1 cellular context compared by ENCODE assay signal in the genomic region with DNA sequence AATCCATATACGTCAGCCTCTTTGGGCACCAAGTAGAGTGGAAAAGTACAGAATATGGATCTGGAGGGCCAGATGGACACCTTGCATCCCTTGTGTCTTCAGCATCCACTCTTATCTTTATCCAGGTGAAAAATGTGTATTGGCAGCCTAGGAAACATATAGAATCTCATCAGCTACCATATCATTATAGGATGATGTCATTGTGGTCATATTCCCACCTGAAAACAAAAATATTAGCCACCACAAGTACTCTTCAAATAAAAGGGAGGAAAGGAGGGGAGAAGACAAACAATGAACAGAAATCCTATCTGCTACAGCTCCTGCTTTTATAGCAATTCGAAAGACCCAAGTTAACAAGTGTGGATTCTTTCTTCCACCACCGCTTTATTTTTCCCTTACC.
TF ChIP-seq lines count a peak whose summit lies in the region.

No MANE protein-coding gene starts in this region.

TF ChIP-seq in HepG2, 621 proteins besides CTCF, POLR2A, EP300 and RAD21:
- TF ChIP-seq SNAPC5 (CRISPR knock-in tag; IDR thresholded peaks at IDR 0.05; ENCODE audit: borderline replicate concordance) (no peak), KDM4B (CRISPR knock-in tag; IDR thresholded peaks at IDR 0.05) (no peak), ATF7 (IDR thresholded peaks at IDR 0.05) (peak; percentile 85), ATF7 (CRISPR knock-in tag; IDR thresholded peaks at IDR 0.05) (no peak), ZNF83 (CRISPR knock-in tag; IDR thresholded peaks at IDR 0.05; ENCODE audit: borderline replicate concordance) (no peak)
